ENCODE assay signal across 24 cellular contexts in the genomic region with DNA sequence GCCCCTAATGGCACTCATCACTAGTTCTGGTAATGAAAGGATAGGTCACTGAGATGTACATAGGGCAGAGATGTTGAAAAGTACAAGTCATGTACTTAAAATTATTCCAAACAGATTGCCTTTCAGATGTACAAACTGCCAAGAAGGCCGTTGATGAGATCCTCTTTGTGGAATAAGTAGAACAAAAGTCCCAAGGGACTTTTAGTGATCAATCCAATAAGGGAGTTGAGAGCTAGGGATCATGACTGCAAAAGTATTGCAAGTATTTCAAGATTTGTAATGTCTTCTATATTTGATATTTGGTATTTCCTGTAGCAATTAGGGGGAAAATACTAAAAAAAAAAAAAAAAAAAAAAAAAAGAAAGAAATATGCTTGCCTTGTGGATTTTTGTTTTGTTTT.
"Had no signal": no experiment of that assay in that cellular context is flagged by ENCODE, and none has a peak within 500 bp of the region (broad histone marks: within the 10 kb centered on the region; RNA-seq: fewer than 3 reads in every experiment).

No MANE protein-coding gene starts in this region.

- H3K27me3 Mint-ChIP-seq: activated B cell treated with CpG ODN at 0.5 μM for 24 hours; activated CD4-positive, alpha-beta memory T cell treated with anti-CD3 and anti-CD28 coated beads for 36 hours; activated CD4-positive, alpha-beta T cell treated with anti-CD3 and anti-CD28 coated beads, Interleukin-2, amount 10 ng/mL, durations not matched to agents 24 days and 14 days; activated naive CD4-positive, alpha-beta T cell treated with anti-CD3 and anti-CD28 coated beads, Interleukin-2, amount 10 ng/mL, durations not matched to agents 7 days and 5 days; activated naive CD8-positive, alpha-beta T cell treated with anti-CD3 and anti-CD28 coated beads for 36 hours; T-cell had no signal

- H3K27ac Mint-ChIP-seq: activated B cell treated with CpG ODN at 0.5 μM for 24 hours; activated CD4-positive, alpha-beta memory T cell treated with anti-CD3 and anti-CD28 coated beads for 36 hours; activated CD4-positive, alpha-beta T cell treated with anti-CD3 and anti-CD28 coated beads, Interleukin-2, amount 10 ng/mL, durations not matched to agents 24 days and 14 days; activated naive CD4-positive, alpha-beta T cell treated with anti-CD3 and anti-CD28 coated beads, Interleukin-2, amount 10 ng/mL, durations not matched to agents 7 days and 5 days; activated naive CD8-positive, alpha-beta T cell treated with anti-CD3 and anti-CD28 coated beads for 36 hours; T-cell had no signal

- H3K4me3 Mint-ChIP-seq: activated B cell treated with CpG ODN at 0.5 μM for 24 hours; activated CD4-positive, alpha-beta memory T cell treated with anti-CD3 and anti-CD28 coated beads for 36 hours; activated CD4-positive, alpha-beta T cell treated with anti-CD3 and anti-CD28 coated beads, Interleukin-2, amount 10 ng/mL, durations not matched to agents 24 days and 14 days; activated naive CD4-positive, alpha-beta T cell treated with anti-CD3 and anti-CD28 coated beads, Interleukin-2, amount 10 ng/mL, durations not matched to agents 7 days and 5 days; activated naive CD8-positive, alpha-beta T cell treated with anti-CD3 and anti-CD28 coated beads for 36 hours; activated T-cell treated with anti-CD3 and anti-CD28 coated beads, Interleukin-2, amount 50 U/mL, for 4 hours; T-cell had no signal

- H3K27me3 ChIP-seq: brain microvascular endothelial cell, cardiac muscle cell had no signal

- H3K4me1 Mint-ChIP-seq: activated CD4-positive, alpha-beta T cell treated with anti-CD3 and anti-CD28 coated beads, Interleukin-2, amount 10 ng/mL, durations not matched to agents 24 days and 14 days; activated naive CD4-positive, alpha-beta T cell treated with anti-CD3 and anti-CD28 coated beads, Interleukin-2, amount 10 ng/mL, durations not matched to agents 7 days and 5 days; activated naive CD8-positive, alpha-beta T cell treated with anti-CD3 and anti-CD28 coated beads for 36 hours; T-cell had no signal

- H3K27ac ChIP-seq: brain microvascular endothelial cell, cardiac muscle cell, SK-N-MC had no signal

- H3K36me3 ChIP-seq: brain microvascular endothelial cell, cardiac muscle cell had no signal

- DNase-seq: activated B cell treated with CpG ODN at 0.5 μM for 24 hours; activated CD4-positive, alpha-beta memory T cell treated with anti-CD3 and anti-CD28 coated beads for 36 hours; activated CD4-positive, alpha-beta T cell treated with anti-CD3 and anti-CD28 coated beads for 1 hour; activated CD4-positive, alpha-beta T cell treated with anti-CD3 and anti-CD28 coated beads, Interleukin-2, amount 10 ng/mL, durations not matched to agents 24 days and 14 days; activated CD8-positive, alpha-beta memory T cell treated with anti-CD3 and anti-CD28 coated beads for 24 hours; activated gamma-delta T cell; activated naive CD4-positive, alpha-beta T cell treated with anti-CD3 and anti-CD28 coated beads, Interleukin-2, amount 10 ng/mL, durations not matched to agents 7 days and 5 days; activated naive CD8-positive, alpha-beta T cell treated with anti-CD3 and anti-CD28 coated beads for 36 hours; activated T-cell treated with anti-CD3 and anti-CD28 coated beads, Interleukin-2, amount 50 U/mL, for 4 hours; brain microvascular endothelial cell; Karpas-422; MM.1S; NCI-H1105; NCI-H1436; NCI-H1694 treated with DMSO at 0.1 percent for 48 hours; NCI-H2029 treated with DMSO at 0.1 percent for 48 hours; NCI-H446; NCI-H524; T-cell; T-helper 2 cell; T1000 had no signal

- ATAC-seq: activated T-cell treated with anti-CD3 and anti-CD28 coated beads, Interleukin-2, amount 50 U/mL, for 4 hours; Right ventricle myocardium inferior; T-cell had no signal

- H3K4me3 ChIP-seq: cardiac muscle cell, SK-N-MC had no signal

- H3K9me3 Mint-ChIP-seq: activated B cell treated with CpG ODN at 0.5 μM for 24 hours; activated CD4-positive, alpha-beta memory T cell treated with anti-CD3 and anti-CD28 coated beads for 36 hours; activated CD4-positive, alpha-beta T cell treated with anti-CD3 and anti-CD28 coated beads, Interleukin-2, amount 10 ng/mL, durations not matched to agents 24 days and 14 days; activated naive CD4-positive, alpha-beta T cell treated with anti-CD3 and anti-CD28 coated beads, Interleukin-2, amount 10 ng/mL, durations not matched to agents 7 days and 5 days; activated naive CD8-positive, alpha-beta T cell treated with anti-CD3 and anti-CD28 coated beads for 36 hours; activated T-cell treated with anti-CD3 and anti-CD28 coated beads, Interleukin-2, amount 50 U/mL, for 4 hours; T-cell had no signal
